In the genomic region with DNA sequence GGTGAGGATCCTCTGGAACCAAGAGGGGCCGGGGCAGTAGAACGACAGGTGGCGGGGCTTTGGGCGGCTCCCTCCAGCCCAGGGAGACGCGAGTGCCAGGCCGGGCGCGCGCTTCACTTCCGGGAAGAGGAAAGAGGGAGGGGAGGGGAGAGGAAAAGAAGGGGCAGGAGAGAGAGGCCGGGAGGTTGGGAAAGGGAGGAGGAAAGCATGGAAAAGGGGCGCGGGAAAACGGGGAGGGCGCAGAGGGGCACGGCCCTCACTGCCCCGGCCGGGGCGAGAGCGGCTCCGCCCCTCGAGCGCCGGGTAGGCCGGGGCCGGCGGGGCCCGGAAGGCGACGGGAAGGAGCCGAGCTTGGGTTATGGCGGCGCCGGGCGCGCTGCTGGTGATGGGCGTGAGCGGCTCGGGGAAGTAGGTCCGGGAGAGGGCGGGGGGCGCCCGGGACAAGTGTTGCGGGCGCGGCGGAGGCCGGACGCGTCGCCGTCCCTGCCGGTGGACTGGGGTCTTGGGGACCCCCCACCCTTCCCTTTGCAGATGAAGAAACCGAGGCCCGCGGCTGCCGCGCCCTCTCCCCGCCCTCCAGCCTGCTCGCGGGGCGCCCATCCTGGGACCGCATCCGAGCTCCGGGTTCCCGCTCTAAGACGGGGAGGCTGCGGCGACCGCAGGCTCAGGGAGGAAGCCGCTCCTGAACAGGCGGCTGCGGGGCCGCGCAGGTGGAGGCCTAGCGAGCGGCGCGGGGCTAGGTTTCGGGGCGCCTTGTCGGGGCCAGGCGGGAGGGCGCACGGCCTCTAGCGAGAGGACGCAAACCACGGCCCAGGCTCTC, we compare ENCODE assay signal across 1 cellular context.
TF ChIP-seq lines count a peak whose summit lies in the region.

A gene (plus strand): TSS at position 330 of the 820 bp plus-strand sequence. CDS start 29 bp downstream, at position 359.

TF ChIP-seq in HepG2, 621 proteins besides CTCF, POLR2A, EP300 and RAD21 (continued from another document and continues in another):
- TF ChIP-seq, protein P1, sequence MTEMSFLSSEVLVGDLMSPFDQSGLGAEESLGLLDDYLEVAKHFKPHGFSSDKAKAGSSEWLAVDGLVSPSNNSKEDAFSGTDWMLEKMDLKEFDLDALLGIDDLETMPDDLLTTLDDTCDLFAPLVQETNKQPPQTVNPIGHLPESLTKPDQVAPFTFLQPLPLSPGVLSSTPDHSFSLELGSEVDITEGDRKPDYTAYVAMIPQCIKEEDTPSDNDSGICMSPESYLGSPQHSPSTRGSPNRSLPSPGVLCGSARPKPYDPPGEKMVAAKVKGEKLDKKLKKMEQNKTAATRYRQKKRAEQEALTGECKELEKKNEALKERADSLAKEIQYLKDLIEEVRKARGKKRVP (CRISPR knock-in tag; IDR thresholded peaks at IDR 0.05) = 0 out of 4 replicates have a peak, but pooled peaks of 1 of the 2 experiments have one; percentile 20
- TF ChIP-seq KLF9 (CRISPR knock-in tag; IDR thresholded peaks at IDR 0.05; ENCODE audit: low read depth) (no peak), EZH2 (conservative IDR thresholded peaks at IDR 0.05; ENCODE audit: low read depth, low read length) (no peak), ZNF652 (CRISPR knock-in tag; IDR thresholded peaks at IDR 0.05; ENCODE audit: borderline replicate concordance, low read depth) (no peak; the same call in 1 of the 2 replicates), ZNF326 (CRISPR knock-in tag; IDR thresholded peaks at IDR 0.05; ENCODE audit: borderline replicate concordance) (no peak), ARNT2 (CRISPR knock-in tag; IDR thresholded peaks at IDR 0.05; ENCODE audit: low read depth) (peak; percentile 59), SAFB2 (CRISPR knock-in tag; IDR thresholded peaks at IDR 0.05; ENCODE audit: borderline replicate concordance, low read depth) (no peak), ZSCAN20 (CRISPR knock-in tag; IDR thresholded peaks at IDR 0.05; ENCODE audit: borderline replicate concordance) (no peak; the same call in 1 of the 2 replicates), KMT2B (CRISPR knock-in tag; IDR thresholded peaks at IDR 0.05) (no peak), ZFP1 (CRISPR knock-in tag; IDR thresholded peaks at IDR 0.05) (no peak), ZFP36L2 (CRISPR knock-in tag; IDR thresholded peaks at IDR 0.05) (no peak), ZNF136 (CRISPR knock-in tag; IDR thresholded peaks at IDR 0.05; ENCODE audit: low read depth) (no peak), FOXK1 (CRISPR knock-in tag; IDR thresholded peaks at IDR 0.05; ENCODE audit: borderline replicate concordance, low read depth) (no peak; the same call in 1 of the 2 replicates), KDM6A (CRISPR knock-in tag; IDR thresholded peaks at IDR 0.05; ENCODE audit: low read depth) (no peak), AGO2 (optimal IDR thresholded peaks at IDR 0.05; ENCODE audit: low read depth, low read length) (peak; percentile 96), ZNF615 (CRISPR knock-in tag; IDR thresholded peaks at IDR 0.05; ENCODE audit: borderline replicate concordance) (no peak; the same call in 1 of the 2 replicates), ZNF616 (CRISPR knock-in tag; IDR thresholded peaks at IDR 0.05; ENCODE audit: low read depth) (no peak), KDM5A (IDR thresholded peaks at IDR 0.05; ENCODE audit: borderline replicate concordance, low read length) (no peak), SALL1 (CRISPR knock-in tag; IDR thresholded peaks at IDR 0.05) (peak; percentile 46), ZC3H13 (CRISPR knock-in tag; IDR thresholded peaks at IDR 0.05) (peak; percentile 61; the same call in 1 of the 2 replicates), SRSF9 (IDR thresholded peaks at IDR 0.05; ENCODE audit: borderline replicate concordance, insufficient read depth, low read depth, low read length, poor library complexity, severe bottlenecking) (no peak), JARID2 (CRISPR knock-in tag; IDR thresholded peaks at IDR 0.05; ENCODE audit: insufficient replicate concordance) (no peak), GABPB1 (CRISPR knock-in tag; IDR thresholded peaks at IDR 0.05) (peak; percentile 76), KLF13 (CRISPR knock-in tag; IDR thresholded peaks at IDR 0.05) (peak; percentile 48; the same call in 1 of the 2 replicates)
- TF ChIP-seq, protein P2, sequence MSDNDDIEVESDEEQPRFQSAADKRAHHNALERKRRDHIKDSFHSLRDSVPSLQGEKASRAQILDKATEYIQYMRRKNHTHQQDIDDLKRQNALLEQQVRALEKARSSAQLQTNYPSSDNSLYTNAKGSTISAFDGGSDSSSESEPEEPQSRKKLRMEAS (IDR thresholded peaks at IDR 0.05) = 0 out of 2 replicates have a peak, but pooled peaks have one; percentile 35
- TF ChIP-seq, protein P3, sequence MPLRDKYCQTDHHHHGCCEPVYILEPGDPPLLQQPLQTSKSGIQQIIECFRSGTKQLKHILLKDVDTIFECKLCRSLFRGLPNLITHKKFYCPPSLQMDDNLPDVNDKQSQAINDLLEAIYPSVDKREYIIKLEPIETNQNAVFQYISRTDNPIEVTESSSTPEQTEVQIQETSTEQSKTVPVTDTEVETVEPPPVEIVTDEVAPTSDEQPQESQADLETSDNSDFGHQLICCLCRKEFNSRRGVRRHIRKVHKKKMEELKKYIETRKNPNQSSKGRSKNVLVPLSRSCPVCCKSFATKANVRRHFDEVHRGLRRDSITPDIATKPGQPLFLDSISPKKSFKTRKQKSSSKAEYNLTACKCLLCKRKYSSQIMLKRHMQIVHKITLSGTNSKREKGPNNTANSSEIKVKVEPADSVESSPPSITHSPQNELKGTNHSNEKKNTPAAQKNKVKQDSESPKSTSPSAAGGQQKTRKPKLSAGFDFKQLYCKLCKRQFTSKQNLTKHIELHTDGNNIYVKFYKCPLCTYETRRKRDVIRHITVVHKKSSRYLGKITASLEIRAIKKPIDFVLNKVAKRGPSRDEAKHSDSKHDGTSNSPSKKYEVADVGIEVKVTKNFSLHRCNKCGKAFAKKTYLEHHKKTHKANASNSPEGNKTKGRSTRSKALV (CRISPR knock-in tag; IDR thresholded peaks at IDR 0.05) = peak; percentile 61
- TF ChIP-seq, protein P4, sequence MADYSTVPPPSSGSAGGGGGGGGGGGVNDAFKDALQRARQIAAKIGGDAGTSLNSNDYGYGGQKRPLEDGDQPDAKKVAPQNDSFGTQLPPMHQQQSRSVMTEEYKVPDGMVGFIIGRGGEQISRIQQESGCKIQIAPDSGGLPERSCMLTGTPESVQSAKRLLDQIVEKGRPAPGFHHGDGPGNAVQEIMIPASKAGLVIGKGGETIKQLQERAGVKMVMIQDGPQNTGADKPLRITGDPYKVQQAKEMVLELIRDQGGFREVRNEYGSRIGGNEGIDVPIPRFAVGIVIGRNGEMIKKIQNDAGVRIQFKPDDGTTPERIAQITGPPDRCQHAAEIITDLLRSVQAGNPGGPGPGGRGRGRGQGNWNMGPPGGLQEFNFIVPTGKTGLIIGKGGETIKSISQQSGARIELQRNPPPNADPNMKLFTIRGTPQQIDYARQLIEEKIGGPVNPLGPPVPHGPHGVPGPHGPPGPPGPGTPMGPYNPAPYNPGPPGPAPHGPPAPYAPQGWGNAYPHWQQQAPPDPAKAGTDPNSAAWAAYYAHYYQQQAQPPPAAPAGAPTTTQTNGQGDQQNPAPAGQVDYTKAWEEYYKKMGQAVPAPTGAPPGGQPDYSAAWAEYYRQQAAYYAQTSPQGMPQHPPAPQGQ (CRISPR knock-in tag; IDR thresholded peaks at IDR 0.05; ENCODE audit: borderline replicate concordance) = no peak
- TF ChIP-seq, protein P5, sequence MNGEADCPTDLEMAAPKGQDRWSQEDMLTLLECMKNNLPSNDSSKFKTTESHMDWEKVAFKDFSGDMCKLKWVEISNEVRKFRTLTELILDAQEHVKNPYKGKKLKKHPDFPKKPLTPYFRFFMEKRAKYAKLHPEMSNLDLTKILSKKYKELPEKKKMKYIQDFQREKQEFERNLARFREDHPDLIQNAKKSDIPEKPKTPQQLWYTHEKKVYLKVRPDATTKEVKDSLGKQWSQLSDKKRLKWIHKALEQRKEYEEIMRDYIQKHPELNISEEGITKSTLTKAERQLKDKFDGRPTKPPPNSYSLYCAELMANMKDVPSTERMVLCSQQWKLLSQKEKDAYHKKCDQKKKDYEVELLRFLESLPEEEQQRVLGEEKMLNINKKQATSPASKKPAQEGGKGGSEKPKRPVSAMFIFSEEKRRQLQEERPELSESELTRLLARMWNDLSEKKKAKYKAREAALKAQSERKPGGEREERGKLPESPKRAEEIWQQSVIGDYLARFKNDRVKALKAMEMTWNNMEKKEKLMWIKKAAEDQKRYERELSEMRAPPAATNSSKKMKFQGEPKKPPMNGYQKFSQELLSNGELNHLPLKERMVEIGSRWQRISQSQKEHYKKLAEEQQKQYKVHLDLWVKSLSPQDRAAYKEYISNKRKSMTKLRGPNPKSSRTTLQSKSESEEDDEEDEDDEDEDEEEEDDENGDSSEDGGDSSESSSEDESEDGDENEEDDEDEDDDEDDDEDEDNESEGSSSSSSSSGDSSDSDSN (CRISPR knock-in tag; IDR thresholded peaks at IDR 0.05) = peak; percentile 96
- TF ChIP-seq, protein P6, sequence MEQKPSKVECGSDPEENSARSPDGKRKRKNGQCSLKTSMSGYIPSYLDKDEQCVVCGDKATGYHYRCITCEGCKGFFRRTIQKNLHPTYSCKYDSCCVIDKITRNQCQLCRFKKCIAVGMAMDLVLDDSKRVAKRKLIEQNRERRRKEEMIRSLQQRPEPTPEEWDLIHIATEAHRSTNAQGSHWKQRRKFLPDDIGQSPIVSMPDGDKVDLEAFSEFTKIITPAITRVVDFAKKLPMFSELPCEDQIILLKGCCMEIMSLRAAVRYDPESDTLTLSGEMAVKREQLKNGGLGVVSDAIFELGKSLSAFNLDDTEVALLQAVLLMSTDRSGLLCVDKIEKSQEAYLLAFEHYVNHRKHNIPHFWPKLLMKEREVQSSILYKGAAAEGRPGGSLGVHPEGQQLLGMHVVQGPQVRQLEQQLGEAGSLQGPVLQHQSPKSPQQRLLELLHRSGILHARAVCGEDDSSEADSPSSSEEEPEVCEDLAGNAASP (CRISPR knock-in tag; IDR thresholded peaks at IDR 0.05; ENCODE audit: borderline replicate concordance) = no peak
- TF ChIP-seq, protein P7, sequence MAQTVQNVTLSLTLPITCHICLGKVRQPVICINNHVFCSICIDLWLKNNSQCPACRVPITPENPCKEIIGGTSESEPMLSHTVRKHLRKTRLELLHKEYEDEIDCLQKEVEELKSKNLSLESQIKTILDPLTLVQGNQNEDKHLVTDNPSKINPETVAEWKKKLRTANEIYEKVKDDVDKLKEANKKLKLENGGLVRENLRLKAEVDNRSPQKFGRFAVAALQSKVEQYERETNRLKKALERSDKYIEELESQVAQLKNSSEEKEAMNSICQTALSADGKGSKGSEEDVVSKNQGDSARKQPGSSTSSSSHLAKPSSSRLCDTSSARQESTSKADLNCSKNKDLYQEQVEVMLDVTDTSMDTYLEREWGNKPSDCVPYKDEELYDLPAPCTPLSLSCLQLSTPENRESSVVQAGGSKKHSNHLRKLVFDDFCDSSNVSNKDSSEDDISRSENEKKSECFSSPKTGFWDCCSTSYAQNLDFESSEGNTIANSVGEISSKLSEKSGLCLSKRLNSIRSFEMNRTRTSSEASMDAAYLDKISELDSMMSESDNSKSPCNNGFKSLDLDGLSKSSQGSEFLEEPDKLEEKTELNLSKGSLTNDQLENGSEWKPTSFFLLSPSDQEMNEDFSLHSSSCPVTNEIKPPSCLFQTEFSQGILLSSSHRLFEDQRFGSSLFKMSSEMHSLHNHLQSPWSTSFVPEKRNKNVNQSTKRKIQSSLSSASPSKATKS (CRISPR knock-in tag; IDR thresholded peaks at IDR 0.05) = peak; percentile 52; the same call in 1 of the 2 replicates
- TF ChIP-seq, protein P8, sequence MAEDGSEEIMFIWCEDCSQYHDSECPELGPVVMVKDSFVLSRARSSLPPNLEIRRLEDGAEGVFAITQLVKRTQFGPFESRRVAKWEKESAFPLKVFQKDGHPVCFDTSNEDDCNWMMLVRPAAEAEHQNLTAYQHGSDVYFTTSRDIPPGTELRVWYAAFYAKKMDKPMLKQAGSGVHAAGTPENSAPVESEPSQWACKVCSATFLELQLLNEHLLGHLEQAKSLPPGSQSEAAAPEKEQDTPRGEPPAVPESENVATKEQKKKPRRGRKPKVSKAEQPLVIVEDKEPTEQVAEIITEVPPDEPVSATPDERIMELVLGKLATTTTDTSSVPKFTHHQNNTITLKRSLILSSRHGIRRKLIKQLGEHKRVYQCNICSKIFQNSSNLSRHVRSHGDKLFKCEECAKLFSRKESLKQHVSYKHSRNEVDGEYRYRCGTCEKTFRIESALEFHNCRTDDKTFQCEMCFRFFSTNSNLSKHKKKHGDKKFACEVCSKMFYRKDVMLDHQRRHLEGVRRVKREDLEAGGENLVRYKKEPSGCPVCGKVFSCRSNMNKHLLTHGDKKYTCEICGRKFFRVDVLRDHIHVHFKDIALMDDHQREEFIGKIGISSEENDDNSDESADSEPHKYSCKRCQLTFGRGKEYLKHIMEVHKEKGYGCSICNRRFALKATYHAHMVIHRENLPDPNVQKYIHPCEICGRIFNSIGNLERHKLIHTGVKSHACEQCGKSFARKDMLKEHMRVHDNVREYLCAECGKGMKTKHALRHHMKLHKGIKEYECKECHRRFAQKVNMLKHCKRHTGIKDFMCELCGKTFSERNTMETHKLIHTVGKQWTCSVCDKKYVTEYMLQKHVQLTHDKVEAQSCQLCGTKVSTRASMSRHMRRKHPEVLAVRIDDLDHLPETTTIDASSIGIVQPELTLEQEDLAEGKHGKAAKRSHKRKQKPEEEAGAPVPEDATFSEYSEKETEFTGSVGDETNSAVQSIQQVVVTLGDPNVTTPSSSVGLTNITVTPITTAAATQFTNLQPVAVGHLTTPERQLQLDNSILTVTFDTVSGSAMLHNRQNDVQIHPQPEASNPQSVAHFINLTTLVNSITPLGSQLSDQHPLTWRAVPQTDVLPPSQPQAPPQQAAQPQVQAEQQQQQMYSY (CRISPR knock-in tag; IDR thresholded peaks at IDR 0.05) = peak; percentile 47; the same call in 1 of the 2 replicates
- TF ChIP-seq, protein P9, sequence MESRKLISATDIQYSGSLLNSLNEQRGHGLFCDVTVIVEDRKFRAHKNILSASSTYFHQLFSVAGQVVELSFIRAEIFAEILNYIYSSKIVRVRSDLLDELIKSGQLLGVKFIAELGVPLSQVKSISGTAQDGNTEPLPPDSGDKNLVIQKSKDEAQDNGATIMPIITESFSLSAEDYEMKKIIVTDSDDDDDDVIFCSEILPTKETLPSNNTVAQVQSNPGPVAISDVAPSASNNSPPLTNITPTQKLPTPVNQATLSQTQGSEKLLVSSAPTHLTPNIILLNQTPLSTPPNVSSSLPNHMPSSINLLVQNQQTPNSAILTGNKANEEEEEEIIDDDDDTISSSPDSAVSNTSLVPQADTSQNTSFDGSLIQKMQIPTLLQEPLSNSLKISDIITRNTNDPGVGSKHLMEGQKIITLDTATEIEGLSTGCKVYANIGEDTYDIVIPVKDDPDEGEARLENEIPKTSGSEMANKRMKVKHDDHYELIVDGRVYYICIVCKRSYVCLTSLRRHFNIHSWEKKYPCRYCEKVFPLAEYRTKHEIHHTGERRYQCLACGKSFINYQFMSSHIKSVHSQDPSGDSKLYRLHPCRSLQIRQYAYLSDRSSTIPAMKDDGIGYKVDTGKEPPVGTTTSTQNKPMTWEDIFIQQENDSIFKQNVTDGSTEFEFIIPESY (CRISPR knock-in tag; IDR thresholded peaks at IDR 0.05) = no peak
